In the genomic region with DNA sequence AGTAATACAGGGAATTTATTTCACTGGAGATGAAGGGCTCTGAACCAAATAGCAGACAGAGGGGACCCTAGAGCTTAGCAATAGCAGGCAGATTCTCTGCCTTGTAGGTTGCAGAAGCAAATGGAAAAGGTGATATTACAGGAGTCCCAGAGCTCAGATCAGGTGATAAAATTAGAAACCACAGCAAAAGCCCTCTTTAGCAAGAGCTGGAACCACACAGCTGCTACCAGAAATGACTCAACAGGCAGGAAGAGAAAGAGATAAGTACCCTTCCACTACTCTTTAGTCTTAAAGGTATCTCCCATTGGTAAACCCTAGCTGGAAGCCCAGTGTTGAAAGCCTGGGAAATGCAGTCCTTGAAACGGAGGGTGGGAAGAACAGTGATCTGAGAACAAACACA, we compare ENCODE assay signal across 10 cellular contexts.
DNase-seq lines count a peak whose midpoint lies in the region; ATAC-seq and TF ChIP-seq lines count a peak whose summit lies in the region.
"Had no signal": no experiment of that assay in that cellular context is flagged by ENCODE, and none has a peak within 500 bp of the region (broad histone marks: within the 10 kb centered on the region; RNA-seq: fewer than 3 reads in every experiment).

No MANE protein-coding gene starts in this region.

- H3K27ac Mint-ChIP-seq in activated CD4-positive, alpha-beta T cell treated with anti-CD3 and anti-CD28 coated beads, Interleukin-2, amount 10 ng/mL, durations not matched to agents 7 days and 5 days = no peak overlapping the region

- H3K4me1 Mint-ChIP-seq in activated CD4-positive, alpha-beta T cell treated with anti-CD3 and anti-CD28 coated beads, Interleukin-2, amount 10 ng/mL, durations not matched to agents 7 days and 5 days = peaks cover 8% of the 10 kb centered on the region

- H3K36me3 Mint-ChIP-seq in activated CD4-positive, alpha-beta T cell treated with anti-CD3 and anti-CD28 coated beads, Interleukin-2, amount 10 ng/mL, durations not matched to agents 7 days and 5 days (ENCODE audit: low read depth) = no peaks in the 10 kb centered on the region

- DNase-seq in brain microvascular endothelial cell (peak; percentile 2), T1000 (lab: John Stamatoyannopoulos, UW) (no peak), foreskin melanocyte (no peak)
- no peak for DNase-seq in stimulated activated CD4-positive, alpha-beta T cell treated with anti-CD3 and anti-CD28 coated beads, Interleukin-12 subunit alpha, Interleukin-12 subunit beta, amount 100 ng/mL, for 4 hours
- no peak for DNase-seq in activated CD4-positive, alpha-beta T cell treated with anti-CD3 and anti-CD28 coated beads, Interleukin-2, amount 10 ng/mL, durations not matched to agents 7 days and 5 days
- DNase-seq: amniotic stem cell, right cardiac atrium had no signal

- in situ Hi-C loops in brain microvascular endothelial cell (cut with HindIII; ENCODE audit: low pct_ligation_motif_present, low sequenced_read_pairs) = no loop called here

- CTCF ChIA-PET in activated CD4-positive, alpha-beta T cell treated with anti-CD3 and anti-CD28 coated beads, Interleukin-2, amount 10 ng/mL, durations not matched to agents 7 days and 5 days (lab: Charles Lee) = no interaction called here

- H3K36me3 ChIP-seq in brain microvascular endothelial cell (replicated peaks) = no peaks in the 10 kb centered on the region

- H3K27me3 Mint-ChIP-seq in activated CD4-positive, alpha-beta T cell treated with anti-CD3 and anti-CD28 coated beads, Interleukin-2, amount 10 ng/mL, durations not matched to agents 7 days and 5 days = no peaks in the 10 kb centered on the region

- TF ChIP-seq CTCF in brain microvascular endothelial cell (IDR thresholded peaks at IDR 0.05; ENCODE audit: low read depth, low read length, missing control alignments) = no peak

- H3K27ac ChIP-seq in brain microvascular endothelial cell = no peak overlapping the region

- ATAC-seq in GM18511 (IDR thresholded peaks at IDR 0.05; ENCODE audit: unreplicated experiment) (peak; percentile 99), GM21360 (IDR thresholded peaks at IDR 0.05; ENCODE audit: unreplicated experiment) (peak; percentile 100), HG03159 (IDR thresholded peaks at IDR 0.05; ENCODE audit: unreplicated experiment) (peak; percentile 88)

- no peak overlapping the region for H3K4me3 ChIP-seq in brain microvascular endothelial cell (ENCODE audit: low read depth, low read length)

- POLR2A ChIA-PET in activated CD4-positive, alpha-beta T cell treated with anti-CD3 and anti-CD28 coated beads, Interleukin-2, amount 10 ng/mL, durations not matched to agents 7 days and 5 days (lab: Charles Lee) = no interaction called here

- no peak overlapping the region for H3K4me3 Mint-ChIP-seq in activated CD4-positive, alpha-beta T cell treated with anti-CD3 and anti-CD28 coated beads, Interleukin-2, amount 10 ng/mL, durations not matched to agents 7 days and 5 days

- H3K9me3 Mint-ChIP-seq in activated CD4-positive, alpha-beta T cell treated with anti-CD3 and anti-CD28 coated beads, Interleukin-2, amount 10 ng/mL, durations not matched to agents 7 days and 5 days = no peaks in the 10 kb centered on the region

- H3K27me3 ChIP-seq in brain microvascular endothelial cell (replicated peaks) = no peaks in the 10 kb centered on the region
